1 cellular context compared by ENCODE assay signal in genomic region chr11:19409307-19409706, GRCh38.
TF ChIP-seq lines count a peak whose summit lies in the region.

No MANE protein-coding gene starts in this region.

TF ChIP-seq in IMR-90, 13 proteins besides CTCF, POLR2A, EP300 and RAD21 (continued from another document):
- TF ChIP-seq, protein P1, sequence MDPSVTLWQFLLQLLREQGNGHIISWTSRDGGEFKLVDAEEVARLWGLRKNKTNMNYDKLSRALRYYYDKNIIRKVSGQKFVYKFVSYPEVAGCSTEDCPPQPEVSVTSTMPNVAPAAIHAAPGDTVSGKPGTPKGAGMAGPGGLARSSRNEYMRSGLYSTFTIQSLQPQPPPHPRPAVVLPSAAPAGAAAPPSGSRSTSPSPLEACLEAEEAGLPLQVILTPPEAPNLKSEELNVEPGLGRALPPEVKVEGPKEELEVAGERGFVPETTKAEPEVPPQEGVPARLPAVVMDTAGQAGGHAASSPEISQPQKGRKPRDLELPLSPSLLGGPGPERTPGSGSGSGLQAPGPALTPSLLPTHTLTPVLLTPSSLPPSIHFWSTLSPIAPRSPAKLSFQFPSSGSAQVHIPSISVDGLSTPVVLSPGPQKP (IDR thresholded peaks at IDR 0.05; ENCODE audit: borderline replicate concordance, low read depth, low read length) = no peak
- TF ChIP-seq MAZ (IDR thresholded peaks at IDR 0.05; ENCODE audit: borderline replicate concordance, low read depth, low read length) (no peak), MXI1 (IDR thresholded peaks at IDR 0.05; ENCODE audit: borderline replicate concordance, low read depth, low read length) (no peak), NFE2L2 (IDR thresholded peaks at IDR 0.05; ENCODE audit: low read depth, low read length) (no peak), FOS (IDR thresholded peaks at IDR 0.05; ENCODE audit: low read depth, low read length) (no peak), CEBPB (IDR thresholded peaks at IDR 0.05; ENCODE audit: low read depth, low read length) (no peak), MAFK (IDR thresholded peaks at IDR 0.05; ENCODE audit: low read depth, low read length) (no peak)
TF ChIP-seq in IMR-90: peak in this region for 0.
